In genomic region chr7:127751723-127752448, GRCh38 we compare ENCODE assay signal across 17 cellular contexts.
A peak's percentile ranks its signal among the peaks of the same experiment; 100 is the strongest.
DNase-seq lines count a peak whose midpoint lies in the region; ATAC-seq and TF ChIP-seq lines count a peak whose summit lies in the region.
"Had no signal": no experiment of that assay in that cellular context is flagged by ENCODE, and none has a peak within 500 bp of the region (broad histone marks: within the 10 kb centered on the region; RNA-seq: fewer than 3 reads in every experiment).

No MANE protein-coding gene starts in this region.

- no peak overlapping the region for H3K27ac ChIP-seq in thyroid gland
- H3K27ac ChIP-seq in ascending aorta, result no peak overlapping the region
- H3K27ac ChIP-seq: dorsolateral prefrontal cortex had no signal

- peaks cover 64 to 92% of the 10 kb centered on the region in 2 donors for H3K4me1 Mint-ChIP-seq in immature natural killer cell

- no peaks in the 10 kb centered on the region for H3K9me3 ChIP-seq in thyroid gland
- no peaks in the 10 kb centered on the region for H3K9me3 ChIP-seq in ascending aorta

- H3K9me3 Mint-ChIP-seq in immature natural killer cell, result peaks cover 0 to 2% (median 0%) of the 10 kb centered on the region in 6 donors
- H3K9me3 Mint-ChIP-seq: CD4-positive, CD25-positive, alpha-beta regulatory T cell; T-helper 1 cell treated with Interleukin-12 subunit alpha and Interleukin-12 subunit beta and Interleukin-4 antibody, amounts not matched to agents 30 μg/mL and 1 μg/mL, for 36 hours had no signal

- H3K36me3 ChIP-seq in thyroid gland, result no peaks in the 10 kb centered on the region
- no peaks in the 10 kb centered on the region for H3K36me3 ChIP-seq in ascending aorta

- intact Hi-C loops in thyroid gland (cut with DNase I) (no loop called here), ascending aorta (cut with DNase I) (no loop called here)

- no peak for ATAC-seq in HG02981 (IDR thresholded peaks at IDR 0.05; ENCODE audit: unreplicated experiment)
- no peak for ATAC-seq in HG02870 (IDR thresholded peaks at IDR 0.05; ENCODE audit: unreplicated experiment)
- ATAC-seq: left ventricle myocardium superior, Panc1 had no signal

- DNase-seq in stimulated activated CD4-positive, alpha-beta T cell treated with anti-CD3 and anti-CD28 coated beads, Interleukin-15, amount 100 ng/mL, for 24 hours, result peak; percentile 5
- no peak for DNase-seq in stimulated activated CD4-positive, alpha-beta T cell treated with anti-CD3 and anti-CD28 coated beads, Interleukin-2, amount 100 ng/mL, for 24 hours
- DNase-seq in NCI-H524 treated with DMSO at 0.1 percent for 48 hours (lab: John Stamatoyannopoulos, UW) (peak; percentile 18), immature natural killer cell (no peak), thyroid gland (peak; percentile 8 to 26), ascending aorta (ENCODE audit: low spot score in 2 of 2) (no peak)
- DNase-seq: activated CD4-positive, alpha-beta T cell treated with anti-CD3 and anti-CD28 coated beads, Interleukin-2, amount 50 U/mL, for 48 hours; CD4-positive, CD25-positive, alpha-beta regulatory T cell; left ventricle myocardium superior; occipital lobe; stimulated activated CD4-positive, alpha-beta T cell treated with anti-CD3 and anti-CD28 coated beads, Interleukin-2, amount 100 ng/mL, for 48 hours had no signal

- TF ChIP-seq CTCF in thyroid gland (IDR thresholded peaks at IDR 0.05) (no peak), ascending aorta (IDR thresholded peaks at IDR 0.05) (no peak)

- H3K4me3 Mint-ChIP-seq in immature natural killer cell, result peak overlapping the region; percentile 15 to 52 (median 34)
- H3K4me3 Mint-ChIP-seq: activated naive CD8-positive, alpha-beta T cell; CD4-positive, CD25-positive, alpha-beta regulatory T cell; T-helper 1 cell treated with Interleukin-12 subunit alpha and Interleukin-12 subunit beta and Interleukin-4 antibody, amounts not matched to agents 30 μg/mL and 1 μg/mL, for 36 hours had no signal

- no peak for TF ChIP-seq POLR2A in thyroid gland (IDR thresholded peaks at IDR 0.05)

- no peaks in the 10 kb centered on the region for H3K27me3 ChIP-seq in thyroid gland
- no peaks in the 10 kb centered on the region for H3K27me3 ChIP-seq in ascending aorta
- H3K27me3 ChIP-seq: dorsolateral prefrontal cortex had no signal

- peaks cover 0 to 17% (median 8%) of the 10 kb centered on the region in 3 donors for H3K36me3 Mint-ChIP-seq in immature natural killer cell

- H3K27ac Mint-ChIP-seq in immature natural killer cell, result peak overlapping the region in 5 of 6 donors; percentile 4 to 72 (median 51)
- H3K27ac Mint-ChIP-seq: activated naive CD8-positive, alpha-beta T cell; CD4-positive, CD25-positive, alpha-beta regulatory T cell; T-helper 1 cell treated with Interleukin-12 subunit alpha and Interleukin-12 subunit beta and Interleukin-4 antibody, amounts not matched to agents 30 μg/mL and 1 μg/mL, for 36 hours had no signal

- peaks cover 0 to 5% (median 0%) of the 10 kb centered on the region in 3 donors for H3K27me3 Mint-ChIP-seq in immature natural killer cell (ENCODE audit: low read depth in 3 of 3)
- H3K27me3 Mint-ChIP-seq: activated naive CD8-positive, alpha-beta T cell; CD4-positive, CD25-positive, alpha-beta regulatory T cell had no signal

- H3K4me3 ChIP-seq in thyroid gland (replicated peaks in 1 of 3) (no peak overlapping the region), ascending aorta (no peak overlapping the region)
- H3K4me3 ChIP-seq: dorsolateral prefrontal cortex had no signal

- WGBS in thyroid gland, 2 donors, result 78 to 92% methylated on average over 8 to 10 of the region's 10 CpGs

- peaks cover 0 to 11% of the 10 kb centered on the region in 2 donors for H3K4me1 ChIP-seq in thyroid gland
- peaks cover 0 to 3% of the 10 kb centered on the region in 2 donors for H3K4me1 ChIP-seq in ascending aorta

Comparison
In these comparisons a context has a peak if more than half of its experiments do, and no peak if none do; other contexts are left out.
1. DNase-seq: peak in stimulated activated CD4-positive, alpha-beta T cell treated with anti-CD3 and anti-CD28 coated beads, Interleukin-15, amount 100 ng/mL, for 24 hours (single experiment), NCI-H524 treated with DMSO at 0.1 percent for 48 hours (single experiment) and thyroid gland (2 of 2); none in stimulated activated CD4-positive, alpha-beta T cell treated with anti-CD3 and anti-CD28 coated beads, Interleukin-2, amount 100 ng/mL, for 24 hours (0 of 2), immature natural killer cell (0 of 3) and ascending aorta (0 of 2).